ENCODE assay signal across 8 cellular contexts in genomic region chr7:74658171-74659004, GRCh38. TPM values are rescaled to one million over a fixed set of nuclear protein-coding genes. Genes with fewer than 3 reads are reported as not detected.
DNase-seq lines count a peak whose midpoint lies in the region; ATAC-seq and TF ChIP-seq lines count a peak whose summit lies in the region.

No MANE protein-coding gene starts in this region.

- peak overlapping the region; percentile 95 to 98 for H3K27ac ChIP-seq in coronary artery

- peaks cover 27% of the 10 kb centered on the region for H3K36me3 ChIP-seq in BE2C

- no peaks in the 10 kb centered on the region for H3K9me3 ChIP-seq in BE2C

- TF ChIP-seq CTCF in BE2C (IDR thresholded peaks at IDR 0.05; ENCODE audit: low read depth, low read length) (no peak), coronary artery (IDR thresholded peaks at IDR 0.05) (no peak)

- H3K27me3 ChIP-seq in BE2C, result no peaks in the 10 kb centered on the region

- H3K4me1 ChIP-seq in BE2C, result peaks cover 6% of the 10 kb centered on the region

- DNase-seq in BE2C (peak; percentile 97), GM19240 (ENCODE audit: insufficient read length, low spot score) (peak; percentile 73), NCI-H524 treated with DMSO at 0.1 percent for 48 hours (lab: John Stamatoyannopoulos, UW) (peak; percentile 17), coronary artery (ENCODE audit: low spot score) (peak; percentile 91), left lobe of liver (ENCODE audit: low spot score) (peak; percentile 97)
- DNase-seq in activated CD4-positive, alpha-beta T cell treated with anti-CD3 and anti-CD28 coated beads, Interleukin-2, amount 50 U/mL, for 1 hour, result peak; percentile 81
- DNase-seq in stimulated activated CD4-positive, alpha-beta T cell treated with anti-CD3 and anti-CD28 coated beads, Interleukin-1b, Interleukin-23, amount 100 ng/mL, for 48 hours, result peak; percentile 89

- H3K4me3 ChIP-seq in BE2C (ENCODE audit: low read depth, low read length) (peak overlapping the region; percentile 68), coronary artery (peak overlapping the region; percentile 95)

- ATAC-seq in HG03457 (IDR thresholded peaks at IDR 0.05; ENCODE audit: unreplicated experiment) (peak; percentile 40), left lobe of liver (peak; percentile 68)

RNA-seq across cellular contexts. Expression of gene GTF2I, which starts 0.9 kb away (rescaled TPM):
- polyA plus RNA-seq in BE2C (2012; ENCODE audit: insufficient read depth, insufficient read length, low read depth), result 115 TPM
- 119 TPM for total RNA-seq in left lobe of liver

Comparison
In these comparisons a context has a peak if more than half of its experiments do, and no peak if none do; other contexts are left out.
1. Peak in every context shown above with its lines: DNase-seq, ATAC-seq, H3K4me3 ChIP-seq and H3K27ac ChIP-seq.
2. DNase-seq: peak in every context shown above with its lines; median percentile 97 in BE2C; 97 in left lobe of liver; 91 in coronary artery; 89 in stimulated activated CD4-positive, alpha-beta T cell treated with anti-CD3 and anti-CD28 coated beads, Interleukin-1b, Interleukin-23, amount 100 ng/mL, for 48 hours; 81 in activated CD4-positive, alpha-beta T cell treated with anti-CD3 and anti-CD28 coated beads, Interleukin-2, amount 50 U/mL, for 1 hour; 73 in GM19240; 17 in NCI-H524 treated with DMSO at 0.1 percent for 48 hours.